In the genomic region with DNA sequence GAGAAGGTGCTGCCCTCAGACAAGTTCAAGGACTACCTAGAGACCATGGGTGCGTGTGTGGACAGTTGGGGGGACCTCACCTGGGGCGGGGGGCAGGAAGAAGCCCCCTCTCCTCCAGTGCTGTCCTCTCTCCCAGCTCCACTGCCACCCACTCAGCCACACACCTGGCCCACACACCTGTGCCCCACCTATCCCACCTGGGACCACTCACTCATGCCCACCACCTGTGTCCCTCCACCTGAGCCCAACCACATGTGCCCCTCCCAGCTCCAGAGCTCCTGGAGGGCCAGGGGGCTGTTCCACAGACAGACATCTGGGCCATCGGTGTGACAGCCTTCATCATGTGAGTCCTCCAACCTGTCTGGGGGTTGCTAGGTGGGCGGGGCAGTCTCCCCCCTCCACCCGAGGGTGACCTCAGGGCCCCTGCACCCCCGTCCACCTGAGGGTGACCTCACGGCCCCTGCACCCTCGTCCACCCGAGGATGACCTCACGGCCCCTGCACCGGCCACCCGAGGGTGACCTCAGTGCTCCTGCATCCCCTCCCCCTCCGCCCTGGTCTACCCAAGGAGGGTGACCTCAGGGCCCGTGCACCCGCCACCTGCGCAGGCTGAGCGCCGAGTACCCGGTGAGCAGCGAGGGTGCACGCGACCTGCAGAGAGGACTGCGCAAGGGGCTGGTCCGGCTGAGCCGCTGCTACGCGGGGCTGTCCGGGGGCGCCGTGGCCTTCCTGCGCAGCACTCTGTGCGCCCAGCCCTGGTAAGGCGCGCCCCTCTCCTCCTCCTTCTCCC, we compare ENCODE assay signal across 1 cellular context.
TF ChIP-seq lines count a peak whose summit lies in the region.

No MANE protein-coding gene starts in this region.

TF ChIP-seq in GM12878, 131 proteins besides CTCF, POLR2A, EP300 and RAD21 (continued from another document):
- TF ChIP-seq ZBTB11 (CRISPR knock-in tag; IDR thresholded peaks at IDR 0.05) (no peak), BHLHE40 (IDR thresholded peaks at IDR 0.05; ENCODE audit: borderline replicate concordance in 1 of 2, low read depth in 2 of 2, low read length in 1 of 2) (peak in 1 of 2 experiments; percentile 8; a peak in 1 of 4 replicates)
